ENCODE assay signal across 18 cellular contexts in genomic region chr2:150127995-150128394, GRCh38.
DNase-seq lines count a peak whose midpoint lies in the region; ATAC-seq, FAIRE-seq and TF ChIP-seq lines count a peak whose summit lies in the region.
"Had no signal": no experiment of that assay in that cellular context is flagged by ENCODE, and none has a peak within 500 bp of the region (broad histone marks: within the 10 kb centered on the region; RNA-seq: fewer than 3 reads in every experiment).

No MANE protein-coding gene starts in this region.

- CTCF ChIA-PET in A549 (lab: Yijun Ruan, JAX) (interaction anchor here (1.0 to 2.0 kb wide), 2 partner anchors 21 to 244 kb away, joined by 3 to 4 read pairs; no protein-coding TSS in a partner anchor), IMR-90 (lab: Yijun Ruan, JAX) (no interaction called here)

- H3K4me3 ChIP-seq in A549 (no peak overlapping the region), IMR-90 (ENCODE audit: insufficient read depth, low read depth, low read length) (no peak overlapping the region), cardiac fibroblast (replicated peaks in 1 of 2; ENCODE audit: low read depth in 2 of 2, low read length in 2 of 2) (no peak overlapping the region), stomach (no peak overlapping the region)
- H3K4me3 ChIP-seq: esophagus muscularis mucosa, MG63, prostate gland had no signal

- H3K9me1 ChIP-seq in IMR-90 (ENCODE audit: insufficient read depth, low read length), result peaks cover 14% of the 10 kb centered on the region

- no peak overlapping the region for H3K9ac ChIP-seq in IMR-90 (ENCODE audit: low read depth, low read length)

- TF ChIP-seq RAD21 in A549 (conservative IDR thresholded peaks at IDR 0.05 in 1 of 2, IDR thresholded peaks at IDR 0.05 in 1 of 2) (no peak), IMR-90 (IDR thresholded peaks at IDR 0.05; ENCODE audit: low read length) (peak; percentile 5; the same call in 1 of the 2 replicates)

- intact Hi-C loops in IMR-90 (cut with micrococcal nuclease) (loop anchor here (5.0 to 10.0 kb wide), 2 partner anchors 104 to 533 kb away; no protein-coding TSS in a partner anchor), stomach (cut with DNase I; ENCODE audit: low total_unique reads) (no loop called here)

- H3K9me3 ChIP-seq in A549 (0 out of 3 replicates have a peak, but pooled peaks cover 13% of the 10 kb centered on the region), IMR-90 (ENCODE audit: control insufficient read depth, insufficient read depth, low read length) (no peaks in the 10 kb centered on the region), stomach (no peaks in the 10 kb centered on the region)
- H3K9me3 ChIP-seq: esophagus muscularis mucosa, MG63, prostate gland had no signal

- peak overlapping the region; percentile 38; the same call in 1 of the 2 replicates for H2BK20ac ChIP-seq in IMR-90 (ENCODE audit: low read depth, low read length)

- no peak overlapping the region for H4K91ac ChIP-seq in IMR-90 (ENCODE audit: insufficient read depth, low read depth, low read length)

- H3K27ac ChIP-seq in A549, result peak overlapping the region; percentile 82 to 89
- no peak overlapping the region for H3K27ac ChIP-seq in IMR-90 (ENCODE audit: insufficient read depth, low read length)
- no peak overlapping the region for H3K27ac ChIP-seq in stomach
- H3K27ac ChIP-seq: esophagus muscularis mucosa, prostate gland, WERI-Rb-1 had no signal

- in situ Hi-C loops in IMR-90 (cut with MboI; ENCODE audit: low sequenced_read_pairs), result loop anchor here (25.0 kb wide), 2 partner anchors 334 to 1109 kb away; no protein-coding TSS in a partner anchor

- H3K18ac ChIP-seq in IMR-90 (ENCODE audit: low read depth, low read length), result no peak overlapping the region

- no TSS peak for BruUV-seq in IMR-90 (replicated peaks; lab: Mats Ljungman, UMichigan)

- TF ChIP-seq EP300 in A549 (IDR thresholded peaks at IDR 0.05) (no peak), stomach (IDR thresholded peaks at IDR 0.05) (no peak)

- no peak overlapping the region for H3K23ac ChIP-seq in IMR-90 (ENCODE audit: low read depth, low read length)

- H3K4me1 ChIP-seq in A549 (peaks cover 60% of the 10 kb centered on the region), IMR-90 (ENCODE audit: control insufficient read depth, insufficient read depth, low read length) (peaks cover 13% of the 10 kb centered on the region), stomach (peaks cover 0 to 5% (median 0%) of the 10 kb centered on the region in 4 donors)
- H3K4me1 ChIP-seq: prostate gland had no signal

- DNase-seq in A549 (ENCODE audit: low read depth in 1 of 2, low spot score in 1 of 2), result no peak
- DNase-seq in IMR-90, result peak; percentile 80
- DNase-seq in cardiac fibroblast (ENCODE audit: low read depth in 2 of 2), result peak; percentile 62 to 76
- peak; percentile 88 for DNase-seq in iris pigment epithelial cell (ENCODE audit: low read depth)
- DNase-seq in stimulated activated CD4-positive, alpha-beta T cell treated with anti-CD3 and anti-CD28 coated beads, Interleukin-4, amount 100 ng/mL, for 24 hours, result no peak
- no peak for DNase-seq in effector CD4-positive, alpha-beta T cell
- no peak for DNase-seq in stomach
- DNase-seq: activated CD8-positive, alpha-beta T cell treated with anti-CD3 and anti-CD28 coated beads for 36 hours; activated naive CD4-positive, alpha-beta T cell treated with anti-CD3 and anti-CD28 coated beads, Interleukin-2, amount 10 ng/mL, durations not matched to agents 7 days and 5 days; activated T-cell treated with anti-CD3 and anti-CD28 coated beads, Interleukin-2, amount 50 U/mL, for 24 hours; MG63; NCI-H1694; WERI-Rb-1 had no signal

- no peaks in the 10 kb centered on the region for H4K20me1 ChIP-seq in IMR-90 (ENCODE audit: insufficient read depth, low read length)

- 77% methylated on average over 4 of the region's 4 CpGs for WGBS in A549 (ENCODE audit: missing lambda C conversion rate)
- 29% methylated on average over 1 of the region's 4 CpGs; no CpG with 5 or more reads in 1 of the 2 experiments for WGBS in IMR-90 (ENCODE audit: extremely low coverage in 2 of 2, insufficient read length in 1 of 2), 2 experiments
- 74 to 87% (median 80%) methylated on average over 4 of the region's 4 CpGs for WGBS in stomach, 5 donors

- no peak overlapping the region for H2BK5ac ChIP-seq in IMR-90 (ENCODE audit: low read depth, low read length, poor library complexity, severe bottlenecking)

- H3K27me3 ChIP-seq in IMR-90 (ENCODE audit: control insufficient read depth, insufficient read depth, low read length), result no peaks in the 10 kb centered on the region
- H3K27me3 ChIP-seq in stomach, result no peaks in the 10 kb centered on the region
- H3K27me3 ChIP-seq: esophagus muscularis mucosa, MG63 had no signal

- 0 out of 2 replicates have a peak overlapping the region, but pooled peaks have one; percentile 29 for H3K14ac ChIP-seq in IMR-90 (replicated peaks; ENCODE audit: low read depth, low read length)

- H2BK120ac ChIP-seq in IMR-90 (ENCODE audit: low read depth, low read length), result no peak overlapping the region; the same call in 1 of the 2 replicates

- H3K36me3 ChIP-seq in IMR-90 (ENCODE audit: control insufficient read depth, insufficient read depth, low read length) (no peaks in the 10 kb centered on the region), stomach (no peaks in the 10 kb centered on the region)
- H3K36me3 ChIP-seq: esophagus muscularis mucosa, MG63, prostate gland, WERI-Rb-1 had no signal

- H4K5ac ChIP-seq in IMR-90 (ENCODE audit: low read depth, low read length), result no peak overlapping the region

- H2AK5ac ChIP-seq in IMR-90 (ENCODE audit: low read depth, low read length), result no peak overlapping the region

- TF ChIP-seq CTCF in A549 (IDR thresholded peaks at IDR 0.05) (no peak), IMR-90 (conservative IDR thresholded peaks at IDR 0.05; ENCODE audit: low read depth, low read length) (no peak), cardiac fibroblast (IDR thresholded peaks at IDR 0.05; ENCODE audit: low read depth, low read length) (no peak), stomach (IDR thresholded peaks at IDR 0.05) (no peak)

- dilution Hi-C loops in IMR-90 (cut with HindIII; ENCODE audit: low sequenced_read_pairs, unreplicated experiment), result no loop called here

- no peak overlapping the region for H3K56ac ChIP-seq in IMR-90 (ENCODE audit: extremely low read depth, insufficient read depth, low read length)

- H3K4ac ChIP-seq in IMR-90 (ENCODE audit: low read depth, low read length), result no peak overlapping the region

- no peaks in the 10 kb centered on the region for H3K79me1 ChIP-seq in IMR-90 (ENCODE audit: low read depth in 1 of 2, low read length in 2 of 2)

- no peak overlapping the region for H4K8ac ChIP-seq in IMR-90 (ENCODE audit: low read depth in 2 of 2, low read length in 2 of 2)

- TF ChIP-seq POLR2A in A549 (IDR thresholded peaks at IDR 0.05; ENCODE audit: low read length), result no peak
- no peak for TF ChIP-seq POLR2A in IMR-90 (IDR thresholded peaks at IDR 0.05; ENCODE audit: low read depth, low read length)
- TF ChIP-seq POLR2A in stomach (IDR thresholded peaks at IDR 0.05), result no peak

- 0 out of 3 replicates have a peak overlapping the region, but pooled peaks have one; percentile 8 for H2BK15ac ChIP-seq in IMR-90 (ENCODE audit: low read depth, low read length)

- no peak for ATAC-seq in A549
- ATAC-seq in IMR-90 (ENCODE audit: low read depth), result peak; percentile 72
- no peak for ATAC-seq in GM19035 (IDR thresholded peaks at IDR 0.05; ENCODE audit: unreplicated experiment)
- ATAC-seq: activated CD8-positive, alpha-beta T cell treated with anti-CD3 and anti-CD28 coated beads for 36 hours had no signal

- H2AFZ ChIP-seq in IMR-90 (replicated peaks; ENCODE audit: low read length, poor library complexity), result no peak overlapping the region

- H3K4me2 ChIP-seq in A549 (no peak overlapping the region), IMR-90 (ENCODE audit: low read depth, low read length) (no peak overlapping the region)

- POLR2A ChIA-PET in A549 (lab: Yijun Ruan, JAX) (no interaction called here), IMR-90 (lab: Charles Lee; ENCODE audit: unreplicated experiment) (no interaction called here)

- no peak overlapping the region for H2AK9ac ChIP-seq in IMR-90 (replicated peaks; ENCODE audit: low read depth, low read length, poor library complexity)

- FAIRE-seq in A549 (lab: Jason Lieb, UNC), result no peak
- FAIRE-seq: A204.1, islet of Langerhans had no signal

TF ChIP-seq in A549, 52 proteins besides CTCF, POLR2A, EP300 and RAD21:
- TF ChIP-seq MYC (IDR thresholded peaks at IDR 0.05; ENCODE audit: borderline replicate concordance, low read length), result no peak
- TF ChIP-seq ZC3H11A (IDR thresholded peaks at IDR 0.05), result no peak
- TF ChIP-seq HDAC2 (IDR thresholded peaks at IDR 0.05), result no peak
- TF ChIP-seq, protein P1, sequence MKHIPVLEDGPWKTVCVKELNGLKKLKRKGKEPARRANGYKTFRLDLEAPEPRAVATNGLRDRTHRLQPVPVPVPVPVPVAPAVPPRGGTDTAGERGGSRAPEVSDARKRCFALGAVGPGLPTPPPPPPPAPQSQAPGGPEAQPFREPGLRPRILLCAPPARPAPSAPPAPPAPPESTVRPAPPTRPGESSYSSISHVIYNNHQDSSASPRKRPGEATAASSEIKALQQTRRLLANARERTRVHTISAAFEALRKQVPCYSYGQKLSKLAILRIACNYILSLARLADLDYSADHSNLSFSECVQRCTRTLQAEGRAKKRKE (CRISPR knock-in tag; IDR thresholded peaks at IDR 0.05; ENCODE audit: low read depth), result no peak
- TF ChIP-seq FOXS1 (CRISPR knock-in tag; IDR thresholded peaks at IDR 0.05), result no peak
- no peak for TF ChIP-seq POLR2AphosphoS2 (conservative IDR thresholded peaks at IDR 0.05; ENCODE audit: low read length)

TF ChIP-seq in IMR-90, 13 proteins besides CTCF, POLR2A, EP300 and RAD21:
- TF ChIP-seq RCOR1 (IDR thresholded peaks at IDR 0.05; ENCODE audit: insufficient replicate concordance, low read length), result no peak
- TF ChIP-seq, protein P2, sequence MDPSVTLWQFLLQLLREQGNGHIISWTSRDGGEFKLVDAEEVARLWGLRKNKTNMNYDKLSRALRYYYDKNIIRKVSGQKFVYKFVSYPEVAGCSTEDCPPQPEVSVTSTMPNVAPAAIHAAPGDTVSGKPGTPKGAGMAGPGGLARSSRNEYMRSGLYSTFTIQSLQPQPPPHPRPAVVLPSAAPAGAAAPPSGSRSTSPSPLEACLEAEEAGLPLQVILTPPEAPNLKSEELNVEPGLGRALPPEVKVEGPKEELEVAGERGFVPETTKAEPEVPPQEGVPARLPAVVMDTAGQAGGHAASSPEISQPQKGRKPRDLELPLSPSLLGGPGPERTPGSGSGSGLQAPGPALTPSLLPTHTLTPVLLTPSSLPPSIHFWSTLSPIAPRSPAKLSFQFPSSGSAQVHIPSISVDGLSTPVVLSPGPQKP (IDR thresholded peaks at IDR 0.05; ENCODE audit: borderline replicate concordance, low read depth, low read length), result no peak
- peak; percentile 76 for TF ChIP-seq BHLHE40 (IDR thresholded peaks at IDR 0.05; ENCODE audit: low read depth, low read length)

Comparison
In these comparisons a context has a peak if more than half of its experiments do, and no peak if none do; other contexts are left out.
1. DNase-seq: peak in IMR-90 (single experiment), cardiac fibroblast (2 of 2) and iris pigment epithelial cell (single experiment); none in A549 (0 of 2), stimulated activated CD4-positive, alpha-beta T cell treated with anti-CD3 and anti-CD28 coated beads, Interleukin-4, amount 100 ng/mL, for 24 hours (single experiment), effector CD4-positive, alpha-beta T cell (single experiment) and stomach (single experiment).
2. H3K27ac ChIP-seq: peak in A549 (2 of 2); none in IMR-90 (single experiment) and stomach (0 of 5).